In genomic region chr12:83904175-83904574, GRCh38 we compare ENCODE assay signal across 28 cellular contexts.
"Had no signal": no experiment of that assay in that cellular context is flagged by ENCODE, and none has a peak within 500 bp of the region (broad histone marks: within the 10 kb centered on the region; RNA-seq: fewer than 3 reads in every experiment).

No MANE protein-coding gene starts in this region.

- DNase-seq: activated CD4-positive, alpha-beta T cell treated with anti-CD3 and anti-CD28 coated beads for 36 hours; activated CD4-positive, alpha-beta T cell treated with anti-CD3 and anti-CD28 coated beads, Interleukin-2, amount 10 ng/mL, durations not matched to agents 7 days and 5 days; activated CD4-positive, alpha-beta T cell treated with anti-CD3 and anti-CD28 coated beads, Interleukin-2, amount 50 U/mL, for 48 hours; activated CD8-positive, alpha-beta T cell treated with anti-CD3 and anti-CD28 coated beads, Interleukin-2, amount 10 ng/mL, durations not matched to agents 7 days and 5 days; activated gamma-delta T cell treated with Interleukin-2 at 50 U/mL for 16 hours; activated naive CD4-positive, alpha-beta T cell treated with anti-CD3 and anti-CD28 coated beads for 36 hours; activated T-cell treated with anti-CD3 and anti-CD28 coated beads, Interleukin-2, amount 50 U/mL, for 24 hours; adrenal gland; caudate nucleus; NCI-H1105; NCI-H1436; NCI-H1694; NCI-H1930; NCI-H2081 treated with DMSO at 0.1 percent for 48 hours; NCI-H510A; NCI-H526; NCI-H748 treated with DMSO at 0.1 percent for 48 hours; PC-9; Right ventricle myocardium superior had no signal

- H3K27me3 ChIP-seq: adrenal gland had no signal

- H3K27ac Mint-ChIP-seq: activated CD4-positive, alpha-beta T cell treated with anti-CD3 and anti-CD28 coated beads for 36 hours; activated CD4-positive, alpha-beta T cell treated with anti-CD3 and anti-CD28 coated beads, Interleukin-2, amount 10 ng/mL, durations not matched to agents 7 days and 5 days; activated CD8-positive, alpha-beta T cell treated with anti-CD3 and anti-CD28 coated beads, Interleukin-2, amount 10 ng/mL, durations not matched to agents 7 days and 5 days; activated naive CD4-positive, alpha-beta T cell treated with anti-CD3 and anti-CD28 coated beads for 36 hours; activated naive CD4-positive, alpha-beta T cell treated with anti-CD3 and anti-CD28 coated beads, Interleukin-2, amount 50 U/mL, for 72 hours; activated T-cell treated with anti-CD3 and anti-CD28 coated beads, Interleukin-2, amount 50 U/mL, for 24 hours; activated T-helper 1 cell treated with anti-CD3 and anti-CD28 coated beads, Interleukin-12 subunit alpha, Interleukin-12 subunit beta, Interleukin-2, Interleukin-4 antibody, amounts not matched to agents 30 ng/mL and 10 ng/mL and 1 ng/mL, durations not matched to agents 14 hours and 24 hours and 36 hours; T-helper 1 cell treated with Interleukin-12 subunit alpha and Interleukin-12 subunit beta and Interleukin-4 antibody, amounts not matched to agents 30 μg/mL and 1 μg/mL, for 36 hours; T-helper 2 cell treated with Interferon-gamma antibody and Interleukin-4, amounts not matched to agents 5 μg/mL and 100 μg/mL, for 36 hours; WTC11 had no signal

- H3K4me1 ChIP-seq: adrenal gland had no signal

- H3K9me3 ChIP-seq: adrenal gland had no signal

- H3K36me3 ChIP-seq: adrenal gland had no signal

- H3K4me3 Mint-ChIP-seq: activated CD4-positive, alpha-beta T cell treated with anti-CD3 and anti-CD28 coated beads for 36 hours; activated CD4-positive, alpha-beta T cell treated with anti-CD3 and anti-CD28 coated beads, Interleukin-2, amount 10 ng/mL, durations not matched to agents 7 days and 5 days; activated CD8-positive, alpha-beta T cell treated with anti-CD3 and anti-CD28 coated beads, Interleukin-2, amount 10 ng/mL, durations not matched to agents 7 days and 5 days; activated naive CD4-positive, alpha-beta T cell treated with anti-CD3 and anti-CD28 coated beads for 36 hours; activated T-cell treated with anti-CD3 and anti-CD28 coated beads, Interleukin-2, amount 50 U/mL, for 24 hours; activated T-helper 1 cell treated with anti-CD3 and anti-CD28 coated beads, Interleukin-12 subunit alpha, Interleukin-12 subunit beta, Interleukin-2, Interleukin-4 antibody, amounts not matched to agents 30 ng/mL and 10 ng/mL and 1 ng/mL, durations not matched to agents 14 hours and 24 hours and 36 hours; brain; T-helper 1 cell treated with Interleukin-12 subunit alpha and Interleukin-12 subunit beta and Interleukin-4 antibody, amounts not matched to agents 30 μg/mL and 1 μg/mL, for 36 hours; T-helper 2 cell treated with Interferon-gamma antibody and Interleukin-4, amounts not matched to agents 5 μg/mL and 100 μg/mL, for 36 hours; WTC11 had no signal

- H3K4me3 ChIP-seq: adrenal gland, K562, PC-9, SK-N-MC had no signal

- H3K36me3 Mint-ChIP-seq: brain, WTC11 had no signal

- ATAC-seq: activated CD4-positive, alpha-beta T cell treated with anti-CD3 and anti-CD28 coated beads for 36 hours; activated CD4-positive, CD25-positive, alpha-beta regulatory T cell treated with anti-CD3 and anti-CD28 coated beads, Interleukin-2, amount 50 U/mL, for 24 hours; activated CD8-positive, alpha-beta T cell treated with anti-CD3 and anti-CD28 coated beads, Interleukin-2, amount 10 ng/mL, durations not matched to agents 7 days and 5 days; activated naive CD4-positive, alpha-beta T cell treated with anti-CD3 and anti-CD28 coated beads, Interleukin-2, amount 50 U/mL, for 72 hours; K562; WTC11 had no signal

- H3K27ac ChIP-seq: adrenal gland, PC-9, SK-N-MC had no signal

- H3K4me1 Mint-ChIP-seq: activated CD4-positive, alpha-beta T cell treated with anti-CD3 and anti-CD28 coated beads for 36 hours; activated CD4-positive, alpha-beta T cell treated with anti-CD3 and anti-CD28 coated beads, Interleukin-2, amount 10 ng/mL, durations not matched to agents 7 days and 5 days; brain; WTC11 had no signal

- H3K27me3 Mint-ChIP-seq: activated CD4-positive, alpha-beta T cell treated with anti-CD3 and anti-CD28 coated beads for 36 hours; activated CD4-positive, alpha-beta T cell treated with anti-CD3 and anti-CD28 coated beads, Interleukin-2, amount 10 ng/mL, durations not matched to agents 7 days and 5 days; activated T-cell treated with anti-CD3 and anti-CD28 coated beads, Interleukin-2, amount 50 U/mL, for 24 hours had no signal
